In genomic region chr7:130096243-130096827, GRCh38 we compare ENCODE assay signal across 2 cellular contexts.
TF ChIP-seq lines count a peak whose summit lies in the region.

No MANE protein-coding gene starts in this region.

TF ChIP-seq in K562, 482 proteins besides CTCF, POLR2A, EP300 and RAD21 (continued from another document):
- TF ChIP-seq, protein P1, sequence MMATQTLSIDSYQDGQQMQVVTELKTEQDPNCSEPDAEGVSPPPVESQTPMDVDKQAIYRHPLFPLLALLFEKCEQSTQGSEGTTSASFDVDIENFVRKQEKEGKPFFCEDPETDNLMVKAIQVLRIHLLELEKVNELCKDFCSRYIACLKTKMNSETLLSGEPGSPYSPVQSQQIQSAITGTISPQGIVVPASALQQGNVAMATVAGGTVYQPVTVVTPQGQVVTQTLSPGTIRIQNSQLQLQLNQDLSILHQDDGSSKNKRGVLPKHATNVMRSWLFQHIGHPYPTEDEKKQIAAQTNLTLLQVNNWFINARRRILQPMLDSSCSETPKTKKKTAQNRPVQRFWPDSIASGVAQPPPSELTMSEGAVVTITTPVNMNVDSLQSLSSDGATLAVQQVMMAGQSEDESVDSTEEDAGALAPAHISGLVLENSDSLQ (IDR thresholded peaks at IDR 0.05) = no peak
- TF ChIP-seq HNRNPLL (IDR thresholded peaks at IDR 0.05; ENCODE audit: low read depth, low read length, poor library complexity, severe bottlenecking) (no peak), RCOR1 (IDR thresholded peaks at IDR 0.05; ENCODE audit: borderline replicate concordance in 1 of 2, low read depth in 2 of 2, low read length in 2 of 2) (no peak), MAFG (tag; conservative IDR thresholded peaks at IDR 0.05) (peak; percentile 34; the same call in 1 of the 2 replicates), ARNT (IDR thresholded peaks at IDR 0.05) (peak in 1 of 2 experiments; percentile 40; a peak in 1 of 4 replicates), ZNF316 (IDR thresholded peaks at IDR 0.05) (peak; percentile 88), CHD1 (IDR thresholded peaks at IDR 0.05; ENCODE audit: low read length) (no peak), BACH1 (tag; IDR thresholded peaks at IDR 0.05) (no peak), PHB (CRISPR knock-in tag; IDR thresholded peaks at IDR 0.05) (no peak), C11orf30 (IDR thresholded peaks at IDR 0.05; ENCODE audit: low read depth) (peak; percentile 83), HIVEP1 (CRISPR knock-in tag; IDR thresholded peaks at IDR 0.05) (no peak), MAFK (IDR thresholded peaks at IDR 0.05; ENCODE audit: low read length) (peak; percentile 8; the same call in 1 of the 2 replicates), HDAC3 (IDR thresholded peaks at IDR 0.05; ENCODE audit: borderline replicate concordance, partially characterized antibody) (peak; percentile 9), CREM (IDR thresholded peaks at IDR 0.05; ENCODE audit: low read depth) (no peak), CC2D1A (IDR thresholded peaks at IDR 0.05) (no peak), ZNF592 (IDR thresholded peaks at IDR 0.05) (0 out of 2 replicates have a peak, but pooled peaks have one; percentile 27), MYBL2 (IDR thresholded peaks at IDR 0.05; ENCODE audit: low read depth) (peak; percentile 35; the same call in 1 of the 2 replicates), MYBL2 (CRISPR knock-in tag; IDR thresholded peaks at IDR 0.05; ENCODE audit: borderline replicate concordance) (no peak), TEAD1 (CRISPR knock-in tag; IDR thresholded peaks at IDR 0.05) (peak in 1 of 2 experiments; percentile 65; a peak in 1 of 4 replicates)
TF ChIP-seq in K562: peak in this region for 10.

TF ChIP-seq in liver, 16 proteins besides CTCF, POLR2A, EP300 and RAD21 (continued from another document):
- TF ChIP-seq, protein P2, sequence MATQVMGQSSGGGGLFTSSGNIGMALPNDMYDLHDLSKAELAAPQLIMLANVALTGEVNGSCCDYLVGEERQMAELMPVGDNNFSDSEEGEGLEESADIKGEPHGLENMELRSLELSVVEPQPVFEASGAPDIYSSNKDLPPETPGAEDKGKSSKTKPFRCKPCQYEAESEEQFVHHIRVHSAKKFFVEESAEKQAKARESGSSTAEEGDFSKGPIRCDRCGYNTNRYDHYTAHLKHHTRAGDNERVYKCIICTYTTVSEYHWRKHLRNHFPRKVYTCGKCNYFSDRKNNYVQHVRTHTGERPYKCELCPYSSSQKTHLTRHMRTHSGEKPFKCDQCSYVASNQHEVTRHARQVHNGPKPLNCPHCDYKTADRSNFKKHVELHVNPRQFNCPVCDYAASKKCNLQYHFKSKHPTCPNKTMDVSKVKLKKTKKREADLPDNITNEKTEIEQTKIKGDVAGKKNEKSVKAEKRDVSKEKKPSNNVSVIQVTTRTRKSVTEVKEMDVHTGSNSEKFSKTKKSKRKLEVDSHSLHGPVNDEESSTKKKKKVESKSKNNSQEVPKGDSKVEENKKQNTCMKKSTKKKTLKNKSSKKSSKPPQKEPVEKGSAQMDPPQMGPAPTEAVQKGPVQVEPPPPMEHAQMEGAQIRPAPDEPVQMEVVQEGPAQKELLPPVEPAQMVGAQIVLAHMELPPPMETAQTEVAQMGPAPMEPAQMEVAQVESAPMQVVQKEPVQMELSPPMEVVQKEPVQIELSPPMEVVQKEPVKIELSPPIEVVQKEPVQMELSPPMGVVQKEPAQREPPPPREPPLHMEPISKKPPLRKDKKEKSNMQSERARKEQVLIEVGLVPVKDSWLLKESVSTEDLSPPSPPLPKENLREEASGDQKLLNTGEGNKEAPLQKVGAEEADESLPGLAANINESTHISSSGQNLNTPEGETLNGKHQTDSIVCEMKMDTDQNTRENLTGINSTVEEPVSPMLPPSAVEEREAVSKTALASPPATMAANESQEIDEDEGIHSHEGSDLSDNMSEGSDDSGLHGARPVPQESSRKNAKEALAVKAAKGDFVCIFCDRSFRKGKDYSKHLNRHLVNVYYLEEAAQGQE (IDR thresholded peaks at IDR 0.05) = no peak
